Comparison of ENCODE assay signal across 1 cellular context in genomic region chr20:25508083-25508770, GRCh38.
TF ChIP-seq lines count a peak whose summit lies in the region.

No MANE protein-coding gene starts in this region.

TF ChIP-seq in HepG2, 621 proteins besides CTCF, POLR2A, EP300 and RAD21 (continued from another document):
- TF ChIP-seq FOXC1 (CRISPR knock-in tag; IDR thresholded peaks at IDR 0.05; ENCODE audit: borderline replicate concordance) (peak; percentile 99), ZNF615 (CRISPR knock-in tag; IDR thresholded peaks at IDR 0.05; ENCODE audit: borderline replicate concordance) (no peak), MTF1 (CRISPR knock-in tag; IDR thresholded peaks at IDR 0.05) (no peak), DRAP1 (CRISPR knock-in tag; IDR thresholded peaks at IDR 0.05) (peak; percentile 70), ZNF205 (CRISPR knock-in tag; IDR thresholded peaks at IDR 0.05) (peak; percentile 87), SETDB1 (CRISPR knock-in tag; IDR thresholded peaks at IDR 0.05; ENCODE audit: borderline replicate concordance) (no peak), HDAC2 (CRISPR knock-in tag; IDR thresholded peaks at IDR 0.05) (peak; percentile 100), SOX5 (CRISPR knock-in tag; IDR thresholded peaks at IDR 0.05; ENCODE audit: borderline replicate concordance) (peak; percentile 98), SATB2 (CRISPR knock-in tag; IDR thresholded peaks at IDR 0.05) (no peak), RXRA (CRISPR knock-in tag; IDR thresholded peaks at IDR 0.05) (peak; percentile 100), NCOA2 (CRISPR knock-in tag; IDR thresholded peaks at IDR 0.05) (peak; percentile 97), GPN1 (CRISPR knock-in tag; IDR thresholded peaks at IDR 0.05; ENCODE audit: borderline replicate concordance) (0 out of 2 replicates have a peak, but pooled peaks have one; percentile 36), EED (CRISPR knock-in tag; IDR thresholded peaks at IDR 0.05) (no peak), ZNF224 (CRISPR knock-in tag; IDR thresholded peaks at IDR 0.05) (no peak), SSRP1 (CRISPR knock-in tag; IDR thresholded peaks at IDR 0.05) (peak; percentile 93), ZFP36 (IDR thresholded peaks at IDR 0.05; ENCODE audit: borderline replicate concordance, low read depth, low read length, partially characterized antibody) (no peak), ZNF496 (CRISPR knock-in tag; IDR thresholded peaks at IDR 0.05; ENCODE audit: insufficient replicate concordance) (no peak), GABPB1 (CRISPR knock-in tag; IDR thresholded peaks at IDR 0.05) (peak; percentile 73), MED8 (CRISPR knock-in tag; IDR thresholded peaks at IDR 0.05; ENCODE audit: insufficient replicate concordance) (peak; percentile 90), NBN (conservative IDR thresholded peaks at IDR 0.05) (no peak), ZNF20 (CRISPR knock-in tag; IDR thresholded peaks at IDR 0.05) (no peak), ZFP36L1 (CRISPR knock-in tag; IDR thresholded peaks at IDR 0.05) (peak; percentile 95; the same call in 1 of the 2 replicates), EHMT2 (IDR thresholded peaks at IDR 0.05; ENCODE audit: borderline replicate concordance, low read depth, low read length) (peak; percentile 71; the same call in 1 of the 2 replicates), ZNF431 (CRISPR knock-in tag; IDR thresholded peaks at IDR 0.05; ENCODE audit: borderline replicate concordance, low read depth) (peak; percentile 92; the same call in 1 of the 2 replicates), ZNF891 (CRISPR knock-in tag; IDR thresholded peaks at IDR 0.05) (peak; percentile 69; the same call in 1 of the 2 replicates), SKI (IDR thresholded peaks at IDR 0.05; ENCODE audit: partially characterized antibody) (peak; percentile 99), ZNF260 (CRISPR knock-in tag; IDR thresholded peaks at IDR 0.05; ENCODE audit: borderline replicate concordance, low read depth) (no peak), ZNF101 (CRISPR knock-in tag; IDR thresholded peaks at IDR 0.05; ENCODE audit: borderline replicate concordance, low read depth) (peak; percentile 46; the same call in 1 of the 2 replicates), DPF2 (CRISPR knock-in tag; IDR thresholded peaks at IDR 0.05; ENCODE audit: borderline replicate concordance, low read depth) (peak; percentile 99), SCMH1 (CRISPR knock-in tag; IDR thresholded peaks at IDR 0.05; ENCODE audit: borderline replicate concordance) (no peak), CEBPG (CRISPR knock-in tag; IDR thresholded peaks at IDR 0.05) (peak; percentile 79), SMC3 (IDR thresholded peaks at IDR 0.05; ENCODE audit: low read length) (peak; percentile 73)
